In the genomic region with DNA sequence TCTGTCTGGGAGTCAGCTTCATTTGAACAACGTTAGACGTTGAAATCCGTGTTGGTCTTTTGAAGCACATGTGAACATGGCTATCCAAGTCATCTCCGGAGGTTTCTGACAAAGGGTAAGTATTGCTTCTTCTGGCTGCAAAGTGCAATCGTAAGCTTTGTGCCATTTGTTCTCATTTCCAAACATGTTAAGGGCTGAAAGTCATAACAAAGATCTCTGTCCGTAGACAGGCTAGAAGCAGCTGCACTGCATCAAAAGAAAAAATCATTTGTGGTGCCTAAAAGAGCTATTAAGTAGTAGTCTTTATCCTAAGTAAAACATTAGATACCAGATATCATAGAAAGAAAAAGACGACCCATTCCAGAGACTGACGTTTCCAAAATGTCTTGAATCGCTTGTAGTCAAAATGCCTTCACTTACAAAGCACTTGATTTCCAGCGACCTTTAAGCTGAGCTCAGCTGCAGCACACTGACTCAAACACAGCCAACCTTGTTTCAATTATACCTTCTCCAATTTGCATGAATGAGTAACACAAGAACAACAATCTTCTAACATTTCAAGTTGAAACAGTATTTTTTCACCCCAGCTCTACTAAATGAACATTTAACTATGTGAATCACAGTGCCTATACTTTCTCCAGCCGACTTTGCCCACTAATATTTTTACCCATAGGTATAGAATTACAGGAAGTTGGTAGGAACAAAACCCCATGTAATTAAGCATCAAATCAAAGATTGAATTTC, we compare ENCODE assay signal across 10 cellular contexts.
DNase-seq lines count a peak whose midpoint lies in the region; ATAC-seq, FAIRE-seq and TF ChIP-seq lines count a peak whose summit lies in the region.
"Had no signal": no experiment of that assay in that cellular context is flagged by ENCODE, and none has a peak within 500 bp of the region (broad histone marks: within the 10 kb centered on the region; RNA-seq: fewer than 3 reads in every experiment).

No MANE protein-coding gene starts in this region.

- no peak for FAIRE-seq in bronchial epithelial cell (lab: Jason Lieb, UNC)

- no peaks in the 10 kb centered on the region for H3K27me3 ChIP-seq in ACC112 (ENCODE audit: insufficient read depth, low read length)
- no peaks in the 10 kb centered on the region for H3K27me3 ChIP-seq in bronchial epithelial cell (ENCODE audit: control insufficient read depth, insufficient read depth, low read length)

- TF ChIP-seq CTCF in bronchial epithelial cell (IDR thresholded peaks at IDR 0.05; ENCODE audit: insufficient read depth, low read length, severe bottlenecking): no peak

- H3K79me2 ChIP-seq in ACC112 (ENCODE audit: control insufficient read depth, insufficient read depth, low read length, unreplicated experiment): peaks cover 44% of the 10 kb centered on the region

- peak; percentile 70 for DNase-seq in HT1080 (ENCODE audit: low read depth)
- peak; percentile 92 for DNase-seq in bronchial epithelial cell (ENCODE audit: low read depth)
- DNase-seq in kidney tubule cell (ENCODE audit: low spot score): peak; percentile 82
- DNase-seq in GM19240 (ENCODE audit: insufficient read length, low spot score): no peak
- no peak for DNase-seq in DMS 273 (lab: John Stamatoyannopoulos, UW; ENCODE audit: unreplicated experiment)
- no peak for DNase-seq in germinal center (ENCODE audit: low spot score)
- DNase-seq: activated B cell treated with CpG ODN at 0.5 μM for 24 hours; CD8-positive, alpha-beta memory T cell had no signal

- H3K4me1 ChIP-seq in ACC112 (ENCODE audit: control insufficient read depth, insufficient read depth, low read length, unreplicated experiment): peaks cover 33% of the 10 kb centered on the region

- no peak for ATAC-seq in HG03469 (IDR thresholded peaks at IDR 0.05; ENCODE audit: unreplicated experiment)

- peak overlapping the region; percentile 78 for H3K4me3 ChIP-seq in ACC112 (ENCODE audit: low read depth, low read length)
- no peak overlapping the region for H3K4me3 ChIP-seq in bronchial epithelial cell (ENCODE audit: low read depth, low read length)

- H2AFZ ChIP-seq in ACC112 (ENCODE audit: low read length, unreplicated experiment): peak overlapping the region; percentile 3

- H3K27ac ChIP-seq in ACC112 (ENCODE audit: low read depth, low read length): peak overlapping the region; percentile 77

- H3K36me3 ChIP-seq in ACC112 (ENCODE audit: insufficient read depth, low read length) (no peaks in the 10 kb centered on the region), bronchial epithelial cell (ENCODE audit: control insufficient read depth, insufficient read depth, low read length) (no peaks in the 10 kb centered on the region)

Comparison
In these comparisons a context has a peak if more than half of its experiments do, and no peak if none do; other contexts are left out.
1. DNase-seq: peak in HT1080 (single experiment), bronchial epithelial cell (single experiment) and kidney tubule cell (single experiment); none in GM19240 (single experiment), DMS 273 (single experiment) and germinal center (single experiment).